ENCODE assay signal across 8 cellular contexts in genomic region chr9:34994429-34995287, GRCh38. TPM values are rescaled to one million over a fixed set of nuclear protein-coding genes. Genes with fewer than 3 reads are reported as not detected.
DNase-seq lines count a peak whose midpoint lies in the region; ATAC-seq, FAIRE-seq and TF ChIP-seq lines count a peak whose summit lies in the region.

No MANE protein-coding gene starts in this region.

- H3K4me2 ChIP-seq in K562 (ENCODE audit: insufficient read depth, low read length): peak overlapping the region; percentile 27

- peak overlapping the region; percentile 59; the same call in 1 of the 2 replicates for H2AFZ ChIP-seq in K562 (ENCODE audit: low read depth, low read length)

- no peaks in the 10 kb centered on the region for H3K9me3 Mint-ChIP-seq in activated naive CD4-positive, alpha-beta T cell treated with anti-CD3 and anti-CD28 coated beads for 36 hours

- H3K36me3 Mint-ChIP-seq in activated naive CD4-positive, alpha-beta T cell treated with anti-CD3 and anti-CD28 coated beads for 36 hours (ENCODE audit: low read depth): peaks cover 13% of the 10 kb centered on the region

- no peak for TF ChIP-seq EP300 in K562 (IDR thresholded peaks at IDR 0.05; ENCODE audit: low read length)

- in situ Hi-C loops in K562 (cut with MboI): loop anchor here (5.0 kb wide), 1 partner anchor 48 kb away; a partner anchor contains a TSS

- ATAC-seq in K562: peak; percentile 49
- ATAC-seq in thoracic aorta (ENCODE audit: insufficient number of reproducible peaks, low FRiP score, low read depth): no peak
- no peak for ATAC-seq in GM18505 (IDR thresholded peaks at IDR 0.05; ENCODE audit: unreplicated experiment)
- no peak for ATAC-seq in stimulated activated naive CD8-positive, alpha-beta T cell treated with anti-CD3 and anti-CD28 coated beads, Interleukin-15, Interleukin-2, amounts not matched to agents 100 U/mL and 50 U/mL, for 24 hours

- TF ChIP-seq RAD21 in K562 (CRISPR knock-in tag; conservative IDR thresholded peaks at IDR 0.05 in 1 of 2, IDR thresholded peaks at IDR 0.05 in 1 of 2): peak; percentile 20 to 57; a peak in 3 of 4 replicates

- H3K4me3 Mint-ChIP-seq in activated naive CD4-positive, alpha-beta T cell treated with anti-CD3 and anti-CD28 coated beads for 36 hours: peak overlapping the region; percentile 0

- H3K9me3 ChIP-seq in K562 (replicated peaks; ENCODE audit: control insufficient read depth, insufficient read depth, low read depth, low read length): no peaks in the 10 kb centered on the region
- no peaks in the 10 kb centered on the region for H3K9me3 ChIP-seq in thoracic aorta

- POLR2A ChIA-PET in K562 (lab: Yijun Ruan, JAX): interaction anchor here (0.6 to 0.9 kb wide), 4 partner anchors 9 to 70 kb away, joined by 3 read pairs; no protein-coding TSS in a partner anchor

- no peak overlapping the region for H3K27ac Mint-ChIP-seq in activated naive CD4-positive, alpha-beta T cell treated with anti-CD3 and anti-CD28 coated beads for 36 hours

- peak overlapping the region; percentile 26 to 38; a peak in 2 of 4 replicates for H3K9ac ChIP-seq in K562 (ENCODE audit: insufficient read depth in 1 of 2, low read depth in 2 of 2, low read length in 2 of 2)

- intact Hi-C loops in activated naive CD4-positive, alpha-beta T cell treated with anti-CD3 and anti-CD28 coated beads for 36 hours (cut with micrococcal nuclease): no loop called here
- intact Hi-C loops in K562 (cut with micrococcal nuclease): loop anchor here (5.0 kb wide), 1 partner anchor 58 kb away; no protein-coding TSS in a partner anchor

- peaks cover 5% of the 10 kb centered on the region; the same call in 2 of the 3 replicates for H3K36me3 ChIP-seq in K562 (ENCODE audit: control insufficient read depth, insufficient read depth, low read length)
- peaks cover 22% of the 10 kb centered on the region for H3K36me3 ChIP-seq in thoracic aorta

- no peaks in the 10 kb centered on the region for H3K27me3 ChIP-seq in K562 (ENCODE audit: control insufficient read depth in 2 of 2, insufficient read depth in 2 of 2, low read length in 2 of 2)
- H3K27me3 ChIP-seq in layer of hippocampus (ENCODE audit: control insufficient read depth, insufficient read depth, low read length): no peaks in the 10 kb centered on the region
- H3K27me3 ChIP-seq in thoracic aorta (replicated peaks; ENCODE audit: insufficient read depth): no peaks in the 10 kb centered on the region

- CTCF ChIA-PET in activated naive CD4-positive, alpha-beta T cell treated with anti-CD3 and anti-CD28 coated beads for 36 hours (lab: Charles Lee): interaction anchor here (0.5 to 4.1 kb wide), 12 partner anchors 8 to 542 kb away, joined by 3 to 24 read pairs (median 3); no protein-coding TSS in a partner anchor
- CTCF ChIA-PET in K562 (lab: Yijun Ruan, JAX; ENCODE audit: low intra/inter-chr PET ratio): interaction anchor here (1.2 kb wide), 1 partner anchor 95 kb away, joined by 3 read pairs; no protein-coding TSS in a partner anchor

- H3K4me1 Mint-ChIP-seq in activated naive CD4-positive, alpha-beta T cell treated with anti-CD3 and anti-CD28 coated beads for 36 hours (ENCODE audit: low read depth): peaks cover 56% of the 10 kb centered on the region

- H3K4me1 ChIP-seq in K562 (replicated peaks in 1 of 2; ENCODE audit: control insufficient read depth in 2 of 2, insufficient read depth in 2 of 2, low read length in 2 of 2) (peaks cover 59 to 64% of the 10 kb centered on the region in 2 experiments), thoracic aorta (ENCODE audit: control insufficient read depth in 1 of 2, low read depth in 2 of 2) (peaks cover 31 to 62% of the 10 kb centered on the region in 2 donors)

- peaks cover 9% of the 10 kb centered on the region for H3K9me1 ChIP-seq in K562 (ENCODE audit: control insufficient read depth, insufficient read depth, low read length)

- no peaks in the 10 kb centered on the region; the same call in 2 of the 3 replicates for H3K79me2 ChIP-seq in K562 (ENCODE audit: control insufficient read depth, insufficient read depth, low read length)

- peak overlapping the region; percentile 56; the same call in 2 of the 3 replicates for H3K27ac ChIP-seq in K562 (ENCODE audit: extremely low read depth, low read depth, low read length)
- H3K27ac ChIP-seq in layer of hippocampus (ENCODE audit: low read depth, low read length): peak overlapping the region; percentile 66
- H3K27ac ChIP-seq in thoracic aorta: peak overlapping the region; percentile 95 to 100

- WGBS in K562 (ENCODE audit: insufficient coverage, low coverage, missing lambda C conversion rate): 5% methylated on average over 5 of the region's 7 CpGs

- TF ChIP-seq POLR2A in K562 (conservative IDR thresholded peaks at IDR 0.05) (no peak), GM18505 (IDR thresholded peaks at IDR 0.05; ENCODE audit: borderline replicate concordance, extremely low read depth, insufficient read depth, insufficient read length) (no peak)

- no TSS peak for BruUV-seq in K562 (replicated peaks; lab: Mats Ljungman, UMichigan)

- H3K27me3 Mint-ChIP-seq in activated naive CD4-positive, alpha-beta T cell treated with anti-CD3 and anti-CD28 coated beads for 36 hours (ENCODE audit: low read depth): no peaks in the 10 kb centered on the region

- H3K4me3 ChIP-seq in K562 (no peak overlapping the region), thoracic aorta (peak overlapping the region; percentile 67)

- TF ChIP-seq CTCF in K562 (IDR thresholded peaks at IDR 0.05 in 2 of 3, conservative IDR thresholded peaks at IDR 0.05 in 1 of 3; ENCODE audit: insufficient read depth in 2 of 3, low read depth in 1 of 3, low read length in 3 of 3) (peak; percentile 44 to 74 (median 59)), thoracic aorta (IDR thresholded peaks at IDR 0.05) (peak; percentile 65)

- DNase-seq in activated naive CD4-positive, alpha-beta T cell treated with anti-CD3 and anti-CD28 coated beads for 36 hours: no peak
- DNase-seq in activated naive CD4-positive, alpha-beta T cell treated with anti-CD3 and anti-CD28 coated beads, Interleukin-2, amount 50 U/mL, for 16 hours: no peak
- peak; percentile 50 for DNase-seq in NCI-H2081 treated with DMSO at 0.1 percent for 48 hours (lab: John Stamatoyannopoulos, UW)
- DNase-seq in K562 (ENCODE audit: extremely low read depth in 1 of 4, low spot score in 3 of 4): peak; percentile 37 to 59 (median 42)
- DNase-seq in thoracic aorta (ENCODE audit: low spot score): no peak
- DNase-seq in stimulated activated naive CD8-positive, alpha-beta T cell treated with anti-CD3 and anti-CD28 coated beads, Interleukin-15, Interleukin-2, amounts not matched to agents 100 U/mL and 50 U/mL, for 24 hours: no peak

- FAIRE-seq in K562 (lab: Jason Lieb, UNC): peak; percentile 95

- no peaks in the 10 kb centered on the region for H4K20me1 ChIP-seq in K562 (replicated peaks; ENCODE audit: control insufficient read depth, insufficient read depth, low read length)

TF ChIP-seq in K562, 482 proteins besides CTCF, POLR2A, EP300 and RAD21 (continues in another document):
- 0 out of 2 replicates have a peak, but pooled peaks have one; percentile 15 for TF ChIP-seq ETV1 (tag; conservative IDR thresholded peaks at IDR 0.05; ENCODE audit: low read depth)

RNA-seq across cellular contexts. Expression of gene DNAJB5, which starts 5.1 kb away (rescaled TPM):
- 10 to 100 TPM; 11.4 to 12.0 TPM for total RNA-seq in activated naive CD4-positive, alpha-beta T cell treated with anti-CD3 and anti-CD28 coated beads for 36 hours
- total RNA-seq in K562 (2011; cell fraction: chromatin; rRNA removed; ENCODE audit: low replicate concordance): 1.4 and 3.1 TPM in 2 replicates
- total RNA-seq in K562 (2011; cell fraction: nucleolus; rRNA removed): 1.7 and 1.8 TPM in 2 replicates
- total RNA-seq in K562 (2011; cell fraction: nucleoplasm; rRNA removed): 1.8 and 3.4 TPM in 2 replicates
- total RNA-seq in K562 (2014; rRNA removed) (4.1 and 5.2 TPM in 2 replicates), K562 (2014; rRNA removed; fragmentation: Illumina TruSeq; extraction: Trizol) (3.7 TPM in 2 replicates), K562 (2015; rRNA removed; fragmentation: Illumina TruSeq; extraction: Trizol) (2.6 and 2.7 TPM in 2 replicates), K562 (2021) (3.6 and 4.4 TPM in 2 replicates), thoracic aorta (10 to 100 TPM; 51.0 to 61.5 TPM)
- polyA plus RNA-seq in K562 (2011; rRNA removed) (1.5 and 1.7 TPM in 2 replicates), K562 (2014; fragmentation: Illumina TruSeq; extraction: Trizol) (7.4 and 7.8 TPM in 2 replicates), K562 (2014; fragmentation: Nextera tagmentation; extraction: Ambion mirVana) (under 1 TPM; 0.15 to 0.63 TPM), K562 (2014; rRNA removed) (3.7 and 4.2 TPM in 2 replicates)
- polyA plus RNA-seq in K562 (2011; cell fraction: cytosol; rRNA removed): 2.7 and 2.8 TPM in 2 replicates
- 2.3 and 4.1 TPM in 2 replicates for polyA plus RNA-seq in K562 (2011; cell fraction: nucleus; rRNA removed)
- polyA plus RNA-seq in K562 (2012): 4.6 and 5.0 TPM in 2 replicates
- polyA minus RNA-seq in K562 (2011; rRNA and poly(A)+ RNA removed): 1.0 and 1.6 TPM in 2 replicates
- polyA minus RNA-seq in K562 (2011; cell fraction: cytosol; rRNA and poly(A)+ RNA removed): 1.1 and 1.2 TPM in 2 replicates
- 1.2 and 1.4 TPM in 2 replicates for polyA minus RNA-seq in K562 (2011; cell fraction: nucleus; rRNA and poly(A)+ RNA removed)

RNA-seq across cellular contexts. Expression of gene PHF24, which starts 36.6 kb away (rescaled TPM):
- not detected for total RNA-seq in activated naive CD4-positive, alpha-beta T cell treated with anti-CD3 and anti-CD28 coated beads for 36 hours
- total RNA-seq in K562 (2011; cell fraction: chromatin; rRNA removed; ENCODE audit: low replicate concordance): not detected in 2 replicates
- not detected in 2 replicates for total RNA-seq in K562 (2011; cell fraction: nucleolus; rRNA removed)
- not detected in 2 replicates for total RNA-seq in K562 (2011; cell fraction: nucleoplasm; rRNA removed)
- not detected in 2 replicates for total RNA-seq in K562 (2014; rRNA removed)
- not detected in 2 replicates for total RNA-seq in K562 (2014; rRNA removed; fragmentation: Illumina TruSeq; extraction: Trizol)
- not detected in 2 replicates for total RNA-seq in K562 (2015; rRNA removed; fragmentation: Illumina TruSeq; extraction: Trizol)
- not detected in 2 replicates for total RNA-seq in K562 (2021)
- 0.01 TPM in 2 replicates for polyA plus RNA-seq in K562 (2011; rRNA removed)
- not detected in 2 replicates for polyA plus RNA-seq in K562 (2011; cell fraction: cytosol; rRNA removed)
- polyA plus RNA-seq in K562 (2011; cell fraction: nucleus; rRNA removed): 0.01 TPM in 1 of 2 replicates, not detected in the other
- polyA plus RNA-seq in K562 (2012): 0.03 TPM in 1 of 2 replicates, not detected in the other
- polyA plus RNA-seq in K562 (2014; fragmentation: Illumina TruSeq; extraction: Trizol): not detected in 2 replicates
- not detected for polyA plus RNA-seq in K562 (2014; fragmentation: Nextera tagmentation; extraction: Ambion mirVana)
- polyA plus RNA-seq in K562 (2014; rRNA removed): 0.01 TPM in 1 of 2 replicates, not detected in the other
- polyA minus RNA-seq in K562 (2011; rRNA and poly(A)+ RNA removed): not detected in 2 replicates
- polyA minus RNA-seq in K562 (2011; cell fraction: cytosol; rRNA and poly(A)+ RNA removed): not detected in 2 replicates
- not detected in 2 replicates for polyA minus RNA-seq in K562 (2011; cell fraction: nucleus; rRNA and poly(A)+ RNA removed)
- total RNA-seq in thoracic aorta: under 1 TPM; 0.27 to 0.35 TPM

Comparison
In these comparisons a context has a peak if more than half of its experiments do, and no peak if none do; other contexts are left out.
1. DNase-seq: peak in NCI-H2081 treated with DMSO at 0.1 percent for 48 hours (single experiment) and K562 (4 of 4); none in activated naive CD4-positive, alpha-beta T cell treated with anti-CD3 and anti-CD28 coated beads for 36 hours (single experiment), activated naive CD4-positive, alpha-beta T cell treated with anti-CD3 and anti-CD28 coated beads, Interleukin-2, amount 50 U/mL, for 16 hours (single experiment), thoracic aorta (single experiment) and stimulated activated naive CD8-positive, alpha-beta T cell treated with anti-CD3 and anti-CD28 coated beads, Interleukin-15, Interleukin-2, amounts not matched to agents 100 U/mL and 50 U/mL, for 24 hours (single experiment).
2. RNA of gene DNAJB5, which starts 5.1 kb away (total RNA-seq): 51.0 to 61.5 TPM in thoracic aorta; 11.4 to 12.0 TPM in activated naive CD4-positive, alpha-beta T cell treated with anti-CD3 and anti-CD28 coated beads for 36 hours and 1.4 to 5.2 TPM in K562; every median in the first group is over 4 times any median in the second.
3. Peak in every context shown above with its lines, with median percentiles within 50 percentile points of each other: H3K27ac ChIP-seq.